ENCODE assay signal across 28 cellular contexts in the genomic region with DNA sequence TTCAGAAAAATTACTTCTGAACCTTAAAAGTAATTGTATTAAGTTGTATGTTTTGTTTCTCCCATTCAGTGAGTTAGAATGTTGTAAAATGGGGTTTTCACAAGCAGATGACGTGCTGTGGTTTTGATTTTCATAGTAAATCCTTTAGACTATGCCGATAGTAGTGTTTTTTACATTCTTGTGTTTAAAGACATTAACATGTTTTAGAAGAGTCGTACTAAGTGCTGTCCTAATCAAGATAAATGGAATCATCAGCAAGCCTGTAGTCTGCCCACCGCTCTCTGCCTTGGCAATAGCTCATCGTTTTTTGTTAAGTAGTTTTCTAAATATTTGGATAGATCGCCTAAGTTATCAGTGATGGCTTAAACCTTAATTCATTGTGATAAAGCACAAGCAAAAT. TPM values are rescaled to one million over a fixed set of nuclear protein-coding genes. Genes with fewer than 3 reads are reported as not detected.
DNase-seq lines count a peak whose midpoint lies in the region; ATAC-seq, FAIRE-seq and TF ChIP-seq lines count a peak whose summit lies in the region.
"Had no signal": no experiment of that assay in that cellular context is flagged by ENCODE, and none has a peak within 500 bp of the region (broad histone marks: within the 10 kb centered on the region; RNA-seq: fewer than 3 reads in every experiment).

No MANE protein-coding gene starts in this region.

- H3K27me3 Mint-ChIP-seq in activated CD4-positive, alpha-beta memory T cell treated with anti-CD3 and anti-CD28 coated beads for 36 hours, result no peaks in the 10 kb centered on the region
- H3K27me3 Mint-ChIP-seq: brain; naive thymus-derived CD8-positive, alpha-beta T cell had no signal

- peaks cover 2% of the 10 kb centered on the region for H3K36me3 Mint-ChIP-seq in activated CD4-positive, alpha-beta memory T cell treated with anti-CD3 and anti-CD28 coated beads for 36 hours

- in situ Hi-C loops in GM23248 (cut with MboI), result no loop called here

- H3K27me3 ChIP-seq in A673 (replicated peaks; ENCODE audit: insufficient read depth, low read depth, low read length, poor library complexity), result no peaks in the 10 kb centered on the region
- no peaks in the 10 kb centered on the region for H3K27me3 ChIP-seq in GM23248 (replicated peaks; ENCODE audit: insufficient read depth)
- no peaks in the 10 kb centered on the region for H3K27me3 ChIP-seq in lower lobe of right lung (ENCODE audit: low read depth)
- H3K27me3 ChIP-seq: adrenal gland, stomach, tibial nerve had no signal

- intact Hi-C loops in A673 (cut with micrococcal nuclease; ENCODE audit: unreplicated experiment) (no loop called here), lower lobe of right lung (cut with DNase I) (no loop called here)
- intact Hi-C loops in activated CD4-positive, alpha-beta memory T cell treated with anti-CD3 and anti-CD28 coated beads for 36 hours (cut with micrococcal nuclease), result no loop called here

- peak overlapping the region; percentile 2 for H3K4me2 ChIP-seq in GM23248 (ENCODE audit: unreplicated experiment)

- no peaks in the 10 kb centered on the region for H3K9me2 ChIP-seq in GM23248 (ENCODE audit: insufficient read depth)

- H3F3A ChIP-seq in GM23248 (ENCODE audit: insufficient read depth), result peaks cover 5% of the 10 kb centered on the region; the same call in 1 of the 2 replicates

- H3K4me3 Mint-ChIP-seq in activated CD4-positive, alpha-beta memory T cell treated with anti-CD3 and anti-CD28 coated beads for 36 hours, result no peak overlapping the region
- H3K4me3 Mint-ChIP-seq: brain had no signal

- BruUV-seq in A673 (replicated peaks; lab: Mats Ljungman, UMichigan), result no TSS peak

- no peak overlapping the region for H3K27ac Mint-ChIP-seq in activated CD4-positive, alpha-beta memory T cell treated with anti-CD3 and anti-CD28 coated beads for 36 hours

- FAIRE-seq in colon (lab: Jason Lieb, UNC), result peak; percentile 21

- CTCF ChIA-PET in A673 (lab: Charles Lee), result no interaction called here
- CTCF ChIA-PET in activated CD4-positive, alpha-beta memory T cell treated with anti-CD3 and anti-CD28 coated beads for 36 hours (lab: Charles Lee), result interaction anchor here (1.1 kb wide), 1 partner anchor 20 kb away, joined by 4 read pairs; no protein-coding TSS in a partner anchor

- no peaks in the 10 kb centered on the region for H4K20me1 ChIP-seq in GM23248 (ENCODE audit: insufficient read depth)

- peak overlapping the region; percentile 32; the same call in 1 of the 2 replicates for H2AFZ ChIP-seq in GM23248

- no peak overlapping the region for H3K9ac ChIP-seq in GM23248

- H3K9me3 Mint-ChIP-seq in activated CD4-positive, alpha-beta memory T cell treated with anti-CD3 and anti-CD28 coated beads for 36 hours, result no peaks in the 10 kb centered on the region

- no peak for ATAC-seq in lower lobe of right lung
- no peak for ATAC-seq in GM21717 (IDR thresholded peaks at IDR 0.05; ENCODE audit: unreplicated experiment)
- no peak for ATAC-seq in HG02759 (IDR thresholded peaks at IDR 0.05; ENCODE audit: unreplicated experiment)
- ATAC-seq: naive thymus-derived CD8-positive, alpha-beta T cell; psoas muscle; Right ventricle myocardium inferior; sciatic nerve had no signal

- no peak overlapping the region for H3K4me3 ChIP-seq in A673 (ENCODE audit: low read depth, low read length, poor library complexity, severe bottlenecking)
- no peak overlapping the region for H3K4me3 ChIP-seq in GM23248
- no peak overlapping the region for H3K4me3 ChIP-seq in lower lobe of right lung
- H3K4me3 ChIP-seq: adrenal gland, psoas muscle, stomach, tibial nerve had no signal

- POLR2A ChIA-PET in A673 (lab: Charles Lee; ENCODE audit: low non-redundant PET), result no interaction called here
- POLR2A ChIA-PET in activated CD4-positive, alpha-beta memory T cell treated with anti-CD3 and anti-CD28 coated beads for 36 hours (lab: Charles Lee), result no interaction called here

- H3K27ac ChIP-seq in A673 (ENCODE audit: low read depth, low read length, poor library complexity, severe bottlenecking), result peak overlapping the region; percentile 35
- H3K27ac ChIP-seq in GM23248, result no peak overlapping the region
- H3K27ac ChIP-seq in lower lobe of right lung, result peak overlapping the region; percentile 12
- H3K27ac ChIP-seq: adrenal gland, psoas muscle, stomach had no signal

- peaks cover 20% of the 10 kb centered on the region for H3K4me1 Mint-ChIP-seq in activated CD4-positive, alpha-beta memory T cell treated with anti-CD3 and anti-CD28 coated beads for 36 hours (ENCODE audit: low read depth)

- no peaks in the 10 kb centered on the region for H3K9me3 ChIP-seq in A673 (ENCODE audit: low read depth, low read length, poor library complexity, severe bottlenecking)
- no peaks in the 10 kb centered on the region for H3K9me3 ChIP-seq in GM23248 (ENCODE audit: low read depth)
- H3K9me3 ChIP-seq in lower lobe of right lung, result no peaks in the 10 kb centered on the region
- H3K9me3 ChIP-seq: adrenal gland, psoas muscle, stomach, tibial nerve had no signal

- DNase-seq in A673 (ENCODE audit: low spot score) (no peak), GM23248 (no peak), lower lobe of right lung (no peak), amniotic stem cell (lab: John Stamatoyannopoulos, UW) (no peak)
- no peak for DNase-seq in activated CD4-positive, alpha-beta memory T cell treated with anti-CD3 and anti-CD28 coated beads for 36 hours
- DNase-seq: adrenal gland; cerebellar nuclear complex; DMS153; glutamatergic neuron; H7; Kasumi-1; naive thymus-derived CD8-positive, alpha-beta T cell; NCI-H1436; NCI-H2081 treated with DMSO at 0.1 percent for 48 hours; NCI-H226; NCI-H526 treated with DMSO at 0.1 percent for 48 hours; psoas muscle; stimulated activated CD4-positive, alpha-beta T cell treated with anti-CD3 and anti-CD28 coated beads, Interleukin-12 subunit alpha, Interleukin-12 subunit beta, amount 100 ng/mL, for 4 hours; stimulated activated CD4-positive, alpha-beta T cell treated with anti-CD3 and anti-CD28 coated beads, Interleukin-4, amount 100 ng/mL, for 1 hour; stomach had no signal

- WGBS in GM23248 (ENCODE audit: low coverage in 1 of 2, low lambda C conversion rate in 2 of 2, missing lambda C conversion rate in 2 of 2), 2 experiments, result 36 to 41% methylated on average over 6 of the region's 6 CpGs

- TF ChIP-seq CTCF in A673 (conservative IDR thresholded peaks at IDR 0.05; ENCODE audit: low read depth, low read length) (no peak), lower lobe of right lung (IDR thresholded peaks at IDR 0.05) (no peak)

- peaks cover 21% of the 10 kb centered on the region for H3K79me2 ChIP-seq in GM23248 (ENCODE audit: insufficient read depth)

- H3K36me3 ChIP-seq in A673 (ENCODE audit: insufficient read depth, low read length, poor library complexity, severe bottlenecking) (no peaks in the 10 kb centered on the region), GM23248 (ENCODE audit: low read depth) (no peaks in the 10 kb centered on the region), lower lobe of right lung (no peaks in the 10 kb centered on the region)
- H3K36me3 ChIP-seq: adrenal gland, stomach had no signal

- H3K4me1 ChIP-seq in A673 (ENCODE audit: insufficient read depth, low read length, poor library complexity, severe bottlenecking), result peaks cover 32% of the 10 kb centered on the region
- H3K4me1 ChIP-seq in GM23248 (ENCODE audit: insufficient read depth), result peaks cover 16% of the 10 kb centered on the region
- H3K4me1 ChIP-seq in lower lobe of right lung, result peaks cover 15% of the 10 kb centered on the region

RNA-seq across cellular contexts. Expression of gene PKP4, which starts 21.5 kb away (rescaled TPM):
- total RNA-seq in A673 (2021), result 67.7 and 79.3 TPM in 2 replicates
- total RNA-seq in GM23248 (2014; rRNA removed; shearing (Covaris generic)), result 27.7 and 32.2 TPM in 2 replicates
- 5.8 and 7.6 TPM in 2 replicates for polyA plus RNA-seq in GM23248 (2016; fragmentation: Nextera tagmentation; extraction: Ambion mirVana)
- 57.0 TPM for total RNA-seq in lower lobe of right lung
- 10 to 100 TPM; 41.4 to 43.1 TPM for total RNA-seq in activated CD4-positive, alpha-beta memory T cell treated with anti-CD3 and anti-CD28 coated beads for 36 hours

RNA-seq across cellular contexts. Expression of gene CCDC148, which starts 21.7 kb away (rescaled TPM):
- total RNA-seq in A673 (2021) (0.90 and 0.92 TPM in 2 replicates), lower lobe of right lung (2.8 TPM)
- total RNA-seq in GM23248 (2014; rRNA removed; shearing (Covaris generic)), result 0.13 and 0.86 TPM in 2 replicates
- polyA plus RNA-seq in GM23248 (2016; fragmentation: Nextera tagmentation; extraction: Ambion mirVana), result 0.51 and 0.64 TPM in 2 replicates
- total RNA-seq in activated CD4-positive, alpha-beta memory T cell treated with anti-CD3 and anti-CD28 coated beads for 36 hours, result under 1 TPM in 1 of 2 experiments, not detected in 1; 0.29 TPM
- total RNA-seq: activated CD8-positive, alpha-beta memory T cell treated with anti-CD3 and anti-CD28 coated beads for 36 hours; naive thymus-derived CD8-positive, alpha-beta T cell; psoas muscle had no signal
- polyA plus RNA-seq: naive thymus-derived CD8-positive, alpha-beta T cell had no signal
